ENCODE assay signal across 18 cellular contexts in the genomic region with DNA sequence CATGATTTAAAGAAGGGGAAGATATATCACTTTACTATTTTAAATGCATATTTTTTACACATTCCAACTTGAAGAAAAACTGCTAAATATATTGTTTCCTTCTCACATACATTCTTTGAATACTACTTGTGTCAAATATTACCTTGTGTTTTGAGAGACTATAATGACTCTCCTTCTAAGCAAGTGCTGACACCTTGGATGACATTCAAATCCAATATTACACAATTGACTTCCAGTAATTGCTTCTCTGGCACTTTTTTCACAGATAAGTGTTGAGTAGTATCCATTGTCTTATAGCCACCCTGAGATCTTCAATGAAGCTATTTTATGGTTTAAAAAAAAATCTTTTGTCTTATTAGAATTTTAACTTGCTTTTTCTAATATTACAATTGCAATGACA.
"Had no signal": no experiment of that assay in that cellular context is flagged by ENCODE, and none has a peak within 500 bp of the region (broad histone marks: within the 10 kb centered on the region; RNA-seq: fewer than 3 reads in every experiment).

No MANE protein-coding gene starts in this region.

- H3K36me3 ChIP-seq: suprapubic skin, transverse colon, uterus had no signal

- H3K27me3 ChIP-seq: suprapubic skin, transverse colon had no signal

- H3K27ac Mint-ChIP-seq: dendritic cell treated with granulocyte-macrophage colony-stimulating factor and Interleukin-4, amounts not matched to agents 40 ng/mL and 50 ng/mL, for 4 days; nephron progenitor cell; WTC11 had no signal

- H3K27me3 Mint-ChIP-seq: dendritic cell treated with granulocyte-macrophage colony-stimulating factor and Interleukin-4, amounts not matched to agents 40 ng/mL and 50 ng/mL, for 4 days; stimulated activated naive CD8-positive, alpha-beta T cell treated with anti-CD3 and anti-CD28 coated beads, Interleukin-15, Interleukin-2, amounts not matched to agents 100 ng/mL and 50 ng/mL, for 24 hours had no signal

- H3K27ac ChIP-seq: epithelial cell of prostate, suprapubic skin, transverse colon, uterus had no signal

- H3K4me3 Mint-ChIP-seq: dendritic cell treated with granulocyte-macrophage colony-stimulating factor and Interleukin-4, amounts not matched to agents 40 ng/mL and 50 ng/mL, for 4 days; nephron progenitor cell; WTC11 had no signal

- DNase-seq: activated CD8-positive, alpha-beta memory T cell treated with anti-CD3 and anti-CD28 coated beads, Interleukin-2, amount 50 U/mL, for 4 hours; activated effector memory CD4-positive, alpha-beta T cell treated with Interleukin-2 at 50 U/mL for 16 hours; activated naive CD4-positive, alpha-beta T cell treated with anti-CD3 and anti-CD28 coated beads, Interleukin-2, amount 50 U/mL, for 16 hours; activated T-cell treated with anti-CD3 and anti-CD28 coated beads, Interleukin-2, amount 50 U/mL, for 4 hours; foreskin fibroblast; nephron progenitor cell; nucleus accumbens; posterior cingulate gyrus; stimulated activated CD4-positive, alpha-beta T cell treated with anti-CD3 and anti-CD28 coated beads, Interleukin-12 subunit alpha, Interleukin-12 subunit beta, amount 100 ng/mL, for 4 hours; stimulated activated CD4-positive, alpha-beta T cell treated with anti-CD3 and anti-CD28 coated beads, Interleukin-1b, Interleukin-23, amount 100 ng/mL, for 48 hours; transverse colon; uterus had no signal

- H3K4me1 Mint-ChIP-seq: nephron progenitor cell, WTC11 had no signal

- H3K4me1 ChIP-seq: suprapubic skin, transverse colon, uterus had no signal

- H3K9me3 Mint-ChIP-seq: T-helper 2 cell treated with Interferon-gamma antibody and Interleukin-4, amounts not matched to agents 5 μg/mL and 100 μg/mL, for 36 hours had no signal

- H3K9me3 ChIP-seq: suprapubic skin, uterus had no signal

- H3K4me3 ChIP-seq: suprapubic skin, transverse colon, uterus had no signal

- ATAC-seq: WTC11 had no signal
